In genomic region chr11:66438504-66439466, GRCh38 we compare ENCODE assay signal across 8 cellular contexts. TPM values are rescaled to one million over a fixed set of nuclear protein-coding genes. Genes with fewer than 3 reads are reported as not detected.
DNase-seq lines count a peak whose midpoint lies in the region; ATAC-seq lines count a peak whose summit lies in the region.

Gene MRPL11, minus strand, starts transcription at chr11:66438848. Its CDS starts 94 bp downstream, at chr11:66438754.

- H3K4me3 Mint-ChIP-seq in activated T-helper 17 cell treated with anti-CD3 and anti-CD28 coated beads, Interleukin-2, amount 50 U/mL, for 72 hours: peak within 1 kb of the TSS; percentile 88
- H3K4me3 Mint-ChIP-seq in natural killer cell treated with Interleukin-12 subunit alpha and Interleukin-12 subunit beta and Interleukin-15 and Interleukin-18, amount 100 ng/mL, for 72 hours: peak within 1 kb of the TSS; percentile 98
- H3K4me3 Mint-ChIP-seq in stimulated activated naive CD8-positive, alpha-beta T cell treated with anti-CD3 and anti-CD28 coated beads, Interleukin-15, Interleukin-2, amounts not matched to agents 100 ng/mL and 50 ng/mL, for 24 hours: peak within 1 kb of the TSS; percentile 98

- peaks cover 7% of the 10 kb centered on the region for H3F3A ChIP-seq in GM23248 (ENCODE audit: insufficient read depth)

- no peaks in the 10 kb centered on the region for H4K20me1 ChIP-seq in GM23248 (ENCODE audit: insufficient read depth)

- DNase-seq in EH (ENCODE audit: low read depth) (peak; percentile 93), GM23248 (peak; percentile 96), LHCN-M2 (ENCODE audit: low read depth) (peak; percentile 90), RPMI8226 (peak; percentile 97), fibroblast of peridontal ligament (ENCODE audit: extremely low read depth) (peak; percentile 92)
- peak; percentile 86 for DNase-seq in natural killer cell treated with Interleukin-12 subunit alpha and Interleukin-12 subunit beta and Interleukin-15 and Interleukin-18, amount 100 ng/mL, for 72 hours (ENCODE audit: low spot score)

- peaks cover 8% of the 10 kb centered on the region for H3K9me3 Mint-ChIP-seq in activated T-helper 17 cell treated with anti-CD3 and anti-CD28 coated beads, Interleukin-2, amount 50 U/mL, for 72 hours
- H3K9me3 Mint-ChIP-seq in natural killer cell treated with Interleukin-12 subunit alpha and Interleukin-12 subunit beta and Interleukin-15 and Interleukin-18, amount 100 ng/mL, for 72 hours: peaks cover 5% of the 10 kb centered on the region
- H3K9me3 Mint-ChIP-seq in stimulated activated naive CD8-positive, alpha-beta T cell treated with anti-CD3 and anti-CD28 coated beads, Interleukin-15, Interleukin-2, amounts not matched to agents 100 ng/mL and 50 ng/mL, for 24 hours: peaks cover 11% of the 10 kb centered on the region

- H3K4me1 ChIP-seq in GM23248 (ENCODE audit: insufficient read depth): peaks cover 8% of the 10 kb centered on the region

- H3K79me2 ChIP-seq in GM23248 (ENCODE audit: insufficient read depth): peaks cover 7% of the 10 kb centered on the region; the same call in 1 of the 2 replicates

- H3K36me3 Mint-ChIP-seq in activated T-helper 17 cell treated with anti-CD3 and anti-CD28 coated beads, Interleukin-2, amount 50 U/mL, for 72 hours (ENCODE audit: low read depth): peaks cover 43% of the 10 kb centered on the region
- H3K36me3 Mint-ChIP-seq in natural killer cell treated with Interleukin-12 subunit alpha and Interleukin-12 subunit beta and Interleukin-15 and Interleukin-18, amount 100 ng/mL, for 72 hours: peaks cover 9% of the 10 kb centered on the region
- peaks cover 26% of the 10 kb centered on the region for H3K36me3 Mint-ChIP-seq in stimulated activated naive CD8-positive, alpha-beta T cell treated with anti-CD3 and anti-CD28 coated beads, Interleukin-15, Interleukin-2, amounts not matched to agents 100 ng/mL and 50 ng/mL, for 24 hours (ENCODE audit: low read depth)

- H3K4me3 ChIP-seq in GM23248: peak within 1 kb of the TSS; percentile 78

- peak; percentile 98 for ATAC-seq in activated T-helper 17 cell treated with anti-CD3 and anti-CD28 coated beads, Interleukin-2, amount 50 U/mL, for 72 hours (replicated peaks)
- ATAC-seq in natural killer cell treated with Interleukin-12 subunit alpha and Interleukin-12 subunit beta and Interleukin-15 and Interleukin-18, amount 100 ng/mL, for 72 hours: peak; percentile 100

- peak within 1 kb of the TSS; percentile 92 for H3K27ac Mint-ChIP-seq in activated T-helper 17 cell treated with anti-CD3 and anti-CD28 coated beads, Interleukin-2, amount 50 U/mL, for 72 hours
- H3K27ac Mint-ChIP-seq in natural killer cell treated with Interleukin-12 subunit alpha and Interleukin-12 subunit beta and Interleukin-15 and Interleukin-18, amount 100 ng/mL, for 72 hours: peak within 1 kb of the TSS; percentile 93 to 94
- peak within 1 kb of the TSS; percentile 98 for H3K27ac Mint-ChIP-seq in stimulated activated naive CD8-positive, alpha-beta T cell treated with anti-CD3 and anti-CD28 coated beads, Interleukin-15, Interleukin-2, amounts not matched to agents 100 ng/mL and 50 ng/mL, for 24 hours

- H3K9ac ChIP-seq in GM23248: peak within 1 kb of the TSS; percentile 91

- H3K4me1 Mint-ChIP-seq in activated T-helper 17 cell treated with anti-CD3 and anti-CD28 coated beads, Interleukin-2, amount 50 U/mL, for 72 hours: no peaks in the 10 kb centered on the region
- H3K4me1 Mint-ChIP-seq in natural killer cell treated with Interleukin-12 subunit alpha and Interleukin-12 subunit beta and Interleukin-15 and Interleukin-18, amount 100 ng/mL, for 72 hours (ENCODE audit: low read depth in 2 of 2): peaks cover 8 to 11% of the 10 kb centered on the region in 2 donors
- peaks cover 20% of the 10 kb centered on the region for H3K4me1 Mint-ChIP-seq in stimulated activated naive CD8-positive, alpha-beta T cell treated with anti-CD3 and anti-CD28 coated beads, Interleukin-15, Interleukin-2, amounts not matched to agents 100 ng/mL and 50 ng/mL, for 24 hours (ENCODE audit: low read depth)

- H2AFZ ChIP-seq in GM23248: peak within 1 kb of the TSS; percentile 96

- H3K27me3 ChIP-seq in GM23248 (replicated peaks; ENCODE audit: insufficient read depth): no peaks in the 10 kb centered on the region

- no peaks in the 10 kb centered on the region for H3K9me3 ChIP-seq in GM23248 (ENCODE audit: low read depth)

- H3K36me3 ChIP-seq in GM23248 (ENCODE audit: low read depth): 0 out of 2 replicates have a peak, but pooled peaks cover 10% of the 10 kb centered on the region

- peak within 1 kb of the TSS; percentile 80 for H3K4me2 ChIP-seq in GM23248 (ENCODE audit: unreplicated experiment)

- no peaks in the 10 kb centered on the region for H3K27me3 Mint-ChIP-seq in activated T-helper 17 cell treated with anti-CD3 and anti-CD28 coated beads, Interleukin-2, amount 50 U/mL, for 72 hours
- peaks cover 2 to 3% of the 10 kb centered on the region in 2 donors for H3K27me3 Mint-ChIP-seq in natural killer cell treated with Interleukin-12 subunit alpha and Interleukin-12 subunit beta and Interleukin-15 and Interleukin-18, amount 100 ng/mL, for 72 hours
- H3K27me3 Mint-ChIP-seq in stimulated activated naive CD8-positive, alpha-beta T cell treated with anti-CD3 and anti-CD28 coated beads, Interleukin-15, Interleukin-2, amounts not matched to agents 100 ng/mL and 50 ng/mL, for 24 hours: peaks cover 3% of the 10 kb centered on the region

- H3K27ac ChIP-seq in GM23248: peak within 1 kb of the TSS; percentile 25

- WGBS in GM23248 (ENCODE audit: low coverage in 1 of 2, low lambda C conversion rate in 2 of 2, missing lambda C conversion rate in 2 of 2), 2 experiments: 4% methylated on average over 44 to 45 of the region's 45 CpGs

- H3K9me2 ChIP-seq in GM23248 (ENCODE audit: insufficient read depth): no peaks in the 10 kb centered on the region

- in situ Hi-C loops in GM23248 (cut with MboI): no loop called here

RNA-seq across cellular contexts. Expression of gene MRPL11, which starts in this region (rescaled TPM):
- total RNA-seq in GM23248 (2014; rRNA removed; shearing (Covaris generic)): 36.7 and 53.5 TPM in 2 replicates
- 75.7 and 76.6 TPM in 2 replicates for polyA plus RNA-seq in GM23248 (2016; fragmentation: Nextera tagmentation; extraction: Ambion mirVana)
- 49.9 and 57.8 TPM in 2 replicates for total RNA-seq in LHCN-M2 (2014; rRNA removed)
- 63.3 TPM for polyA plus RNA-seq in LHCN-M2 (2012)
- total RNA-seq in activated T-helper 17 cell treated with anti-CD3 and anti-CD28 coated beads, Interleukin-2, amount 50 U/mL, for 72 hours: 100 to 1,000 TPM in 1 of 2 donors, 10 to 100 TPM in 1; 56.1 to 131 TPM
- 100 to 1,000 TPM in 1 of 2 donors, 10 to 100 TPM in 1; 58.7 to 112 TPM for total RNA-seq in natural killer cell treated with Interleukin-12 subunit alpha and Interleukin-12 subunit beta and Interleukin-15 and Interleukin-18, amount 100 ng/mL, for 72 hours

Comparison
In these comparisons a context has a peak if more than half of its experiments do, and no peak if none do; other contexts are left out.
1. Peak in every context shown above with its lines: DNase-seq, ATAC-seq, H3K4me3 ChIP-seq and H3K27ac ChIP-seq.